In the genomic region with DNA sequence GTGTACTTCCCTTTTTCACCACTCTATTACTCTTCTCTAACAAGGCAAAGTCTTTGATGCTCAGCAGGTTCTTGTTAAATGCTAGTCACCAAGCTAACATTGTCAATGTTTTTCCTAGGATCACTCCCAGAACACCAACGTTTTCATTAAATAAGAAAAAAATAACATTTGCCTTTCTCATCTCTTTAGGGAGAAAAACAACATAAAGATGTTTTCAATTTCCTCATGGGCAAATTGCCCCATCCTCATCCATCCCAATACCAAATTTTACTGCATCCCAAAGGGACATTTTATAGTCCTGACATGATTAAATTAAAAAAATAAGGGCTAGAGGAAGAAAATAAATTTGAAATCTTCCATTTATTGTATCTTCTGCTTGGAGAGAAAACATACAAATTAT, we compare ENCODE assay signal across 19 cellular contexts.
"Had no signal": no experiment of that assay in that cellular context is flagged by ENCODE, and none has a peak within 500 bp of the region (broad histone marks: within the 10 kb centered on the region; RNA-seq: fewer than 3 reads in every experiment).

No MANE protein-coding gene starts in this region.

- H3K27ac Mint-ChIP-seq: activated CD4-positive, alpha-beta memory T cell treated with anti-CD3 and anti-CD28 coated beads for 36 hours; activated CD4-positive, alpha-beta T cell treated with anti-CD3 and anti-CD28 coated beads for 36 hours; activated CD8-positive, alpha-beta memory T cell treated with anti-CD3 and anti-CD28 coated beads, Interleukin-2, amount 10 ng/mL, durations not matched to agents 7 days and 5 days; activated naive CD4-positive, alpha-beta T cell treated with anti-CD3 and anti-CD28 coated beads for 36 hours; activated naive CD8-positive, alpha-beta T cell treated with anti-CD3 and anti-CD28 coated beads, Interleukin-2, amount 50 U/mL, for 24 hours; activated T-helper 2 cell treated with anti-CD3 and anti-CD28 coated beads, Interferon-gamma antibody, Interleukin-2, Interleukin-4, amounts not matched to agents 10 μg/mL and 5 μg/mL and 100 μg/mL, durations not matched to agents 14 hours and 24 hours and 36 hours; endodermal cell; natural killer cell; stimulated activated memory B cell treated with anti-CD40 and anti-IgM and Interleukin-4, amounts not matched to agents 10 μg/mL and 1 μg/mL and 100 μg/mL, for 72 hours had no signal

- H3K27ac ChIP-seq: ascending aorta, thyroid gland had no signal

- H3K9me3 Mint-ChIP-seq: activated CD4-positive, alpha-beta memory T cell treated with anti-CD3 and anti-CD28 coated beads for 36 hours; activated naive CD4-positive, alpha-beta T cell treated with anti-CD3 and anti-CD28 coated beads for 36 hours; activated naive CD8-positive, alpha-beta T cell treated with anti-CD3 and anti-CD28 coated beads, Interleukin-2, amount 50 U/mL, for 24 hours; activated T-helper 2 cell treated with anti-CD3 and anti-CD28 coated beads, Interferon-gamma antibody, Interleukin-2, Interleukin-4, amounts not matched to agents 10 μg/mL and 5 μg/mL and 100 μg/mL, durations not matched to agents 14 hours and 24 hours and 36 hours; stimulated activated memory B cell treated with anti-CD40 and anti-IgM and Interleukin-4, amounts not matched to agents 10 μg/mL and 1 μg/mL and 100 μg/mL, for 72 hours had no signal

- H3K27me3 Mint-ChIP-seq: activated CD4-positive, alpha-beta T cell treated with anti-CD3 and anti-CD28 coated beads for 36 hours; activated CD8-positive, alpha-beta memory T cell treated with anti-CD3 and anti-CD28 coated beads, Interleukin-2, amount 10 ng/mL, durations not matched to agents 7 days and 5 days; activated naive CD8-positive, alpha-beta T cell treated with anti-CD3 and anti-CD28 coated beads, Interleukin-2, amount 50 U/mL, for 24 hours had no signal

- H3K27me3 ChIP-seq: ascending aorta, thyroid gland had no signal

- H3K36me3 ChIP-seq: ascending aorta, thyroid gland had no signal

- H3K4me3 ChIP-seq: ascending aorta, thyroid gland had no signal

- DNase-seq: activated CD4-positive, alpha-beta memory T cell treated with anti-CD3 and anti-CD28 coated beads for 36 hours; activated CD4-positive, alpha-beta T cell treated with anti-CD3 and anti-CD28 coated beads for 36 hours; activated CD8-positive, alpha-beta memory T cell treated with anti-CD3 and anti-CD28 coated beads, Interleukin-2, amount 10 ng/mL, durations not matched to agents 7 days and 5 days; activated naive CD4-positive, alpha-beta T cell treated with anti-CD3 and anti-CD28 coated beads for 36 hours; activated naive CD8-positive, alpha-beta T cell treated with anti-CD3 and anti-CD28 coated beads, Interleukin-2, amount 50 U/mL, for 24 hours; activated T-cell treated with anti-CD3 and anti-CD28 coated beads, Interleukin-2, amount 50 U/mL, for 1 hour; endodermal cell; erythroblast; foreskin melanocyte; kidney glomerular epithelial cell; left ventricle myocardium superior; mesenchymal stem cell; natural killer cell; nucleus accumbens; stimulated activated CD4-positive, alpha-beta T cell treated with anti-CD3 and anti-CD28 coated beads, Interleukin-2, amount 100 ng/mL, for 48 hours; thyroid gland had no signal

- H3K4me3 Mint-ChIP-seq: activated CD4-positive, alpha-beta memory T cell treated with anti-CD3 and anti-CD28 coated beads for 36 hours; activated CD4-positive, alpha-beta T cell treated with anti-CD3 and anti-CD28 coated beads for 36 hours; activated CD8-positive, alpha-beta memory T cell treated with anti-CD3 and anti-CD28 coated beads, Interleukin-2, amount 10 ng/mL, durations not matched to agents 7 days and 5 days; activated naive CD4-positive, alpha-beta T cell treated with anti-CD3 and anti-CD28 coated beads for 36 hours; activated naive CD8-positive, alpha-beta T cell treated with anti-CD3 and anti-CD28 coated beads, Interleukin-2, amount 50 U/mL, for 24 hours; endodermal cell; natural killer cell; stimulated activated memory B cell treated with anti-CD40 and anti-IgM and Interleukin-4, amounts not matched to agents 10 μg/mL and 1 μg/mL and 100 μg/mL, for 72 hours had no signal

- ATAC-seq: activated CD4-positive, alpha-beta T cell treated with anti-CD3 and anti-CD28 coated beads for 36 hours; activated CD8-positive, alpha-beta memory T cell treated with anti-CD3 and anti-CD28 coated beads, Interleukin-2, amount 10 ng/mL, durations not matched to agents 7 days and 5 days; activated naive CD8-positive, alpha-beta T cell treated with anti-CD3 and anti-CD28 coated beads, Interleukin-2, amount 50 U/mL, for 24 hours; left ventricle myocardium superior; natural killer cell; stimulated activated memory B cell treated with anti-CD40 and anti-IgM and Interleukin-4, amounts not matched to agents 10 μg/mL and 1 μg/mL and 100 μg/mL, for 72 hours had no signal

- H3K36me3 Mint-ChIP-seq: activated CD4-positive, alpha-beta memory T cell treated with anti-CD3 and anti-CD28 coated beads for 36 hours; activated CD8-positive, alpha-beta memory T cell treated with anti-CD3 and anti-CD28 coated beads, Interleukin-2, amount 10 ng/mL, durations not matched to agents 7 days and 5 days; natural killer cell; stimulated activated memory B cell treated with anti-CD40 and anti-IgM and Interleukin-4, amounts not matched to agents 10 μg/mL and 1 μg/mL and 100 μg/mL, for 72 hours had no signal

- H3K4me1 Mint-ChIP-seq: activated CD4-positive, alpha-beta T cell treated with anti-CD3 and anti-CD28 coated beads for 36 hours; natural killer cell; stimulated activated memory B cell treated with anti-CD40 and anti-IgM and Interleukin-4, amounts not matched to agents 10 μg/mL and 1 μg/mL and 100 μg/mL, for 72 hours had no signal

- H3K4me1 ChIP-seq: thyroid gland had no signal
